ENCODE assay signal across 8 cellular contexts in genomic region chr17:1710807-1711553, GRCh38.
DNase-seq lines count a peak whose midpoint lies in the region; ATAC-seq lines count a peak whose summit lies in the region.

No MANE protein-coding gene starts in this region.

- H3K9ac ChIP-seq in mucosa of rectum (ENCODE audit: low read depth in 1 of 2, low read length in 2 of 2): peak overlapping the region; percentile 72 to 98

- H3K4me1 ChIP-seq in mucosa of rectum (ENCODE audit: control insufficient read depth in 2 of 2, insufficient read depth in 2 of 2, low read length in 2 of 2): peaks cover 34 to 35% of the 10 kb centered on the region in 2 donors

- H3K36me3 ChIP-seq in mucosa of rectum (ENCODE audit: control insufficient read depth in 2 of 2, insufficient read depth in 2 of 2, low read length in 2 of 2): peaks cover 25 to 27% of the 10 kb centered on the region in 2 donors

- intact Hi-C loops in dendritic cell treated with granulocyte-macrophage colony-stimulating factor and Interleukin-4, amounts not matched to agents 40 ng/mL and 50 ng/mL, for 4 days (cut with micrococcal nuclease): loop anchor here (2.0 to 5.0 kb wide), 2 partner anchors 26 to 44 kb away; partner anchors contain the start of gene PRPF8

- H3K27ac Mint-ChIP-seq in dendritic cell treated with granulocyte-macrophage colony-stimulating factor and Interleukin-4, amounts not matched to agents 40 ng/mL and 50 ng/mL, for 4 days: peak overlapping the region; percentile 58

- peak overlapping the region; percentile 77 for H3K4me3 Mint-ChIP-seq in dendritic cell treated with granulocyte-macrophage colony-stimulating factor and Interleukin-4, amounts not matched to agents 40 ng/mL and 50 ng/mL, for 4 days

- peaks cover 56% of the 10 kb centered on the region for H3K36me3 Mint-ChIP-seq in dendritic cell treated with granulocyte-macrophage colony-stimulating factor and Interleukin-4, amounts not matched to agents 40 ng/mL and 50 ng/mL, for 4 days (ENCODE audit: low read depth)

- no peaks in the 10 kb centered on the region for H3K9me3 Mint-ChIP-seq in dendritic cell treated with granulocyte-macrophage colony-stimulating factor and Interleukin-4, amounts not matched to agents 40 ng/mL and 50 ng/mL, for 4 days

- H3K27me3 ChIP-seq in mucosa of rectum (ENCODE audit: control insufficient read depth in 2 of 2, insufficient read depth in 2 of 2, low read length in 2 of 2): no peaks in the 10 kb centered on the region

- peaks cover 24% of the 10 kb centered on the region for H3K27me3 Mint-ChIP-seq in dendritic cell treated with granulocyte-macrophage colony-stimulating factor and Interleukin-4, amounts not matched to agents 40 ng/mL and 50 ng/mL, for 4 days

- no peak for ATAC-seq in HG02642 (IDR thresholded peaks at IDR 0.05; ENCODE audit: poor library complexity, unreplicated experiment)

- peak overlapping the region; percentile 92 to 95 for H3K27ac ChIP-seq in mucosa of rectum (ENCODE audit: low read depth in 2 of 2, low read length in 2 of 2)

- peaks cover 46% of the 10 kb centered on the region for H3K4me1 Mint-ChIP-seq in dendritic cell treated with granulocyte-macrophage colony-stimulating factor and Interleukin-4, amounts not matched to agents 40 ng/mL and 50 ng/mL, for 4 days (ENCODE audit: low read depth)

- DNase-seq in stimulated activated naive CD4-positive, alpha-beta T cell (lab: John Stamatoyannopoulos, UW): peak in 4 of 6 experiments; percentile 7 to 28 (median 23)
- no peak for DNase-seq in stimulated activated naive CD4-positive, alpha-beta T cell treated with Interleukin-2 at 50 U/mL for 16 hours (lab: John Stamatoyannopoulos, UW)
- DNase-seq in COLO668 (lab: John Stamatoyannopoulos, UW; ENCODE audit: unreplicated experiment) (no peak), putamen (ENCODE audit: low spot score) (no peak), GM19240 (ENCODE audit: insufficient read length, low spot score) (no peak)

- H3K9me3 ChIP-seq in mucosa of rectum (ENCODE audit: control insufficient read depth in 2 of 2, low read length in 2 of 2): no peaks in the 10 kb centered on the region

- H3K4me3 ChIP-seq in mucosa of rectum (ENCODE audit: low read length in 2 of 2): peak overlapping the region; percentile 65 to 82

Comparison
In these comparisons a context has a peak if more than half of its experiments do, and no peak if none do; other contexts are left out.
1. DNase-seq: peak in stimulated activated naive CD4-positive, alpha-beta T cell (4 of 6); none in stimulated activated naive CD4-positive, alpha-beta T cell treated with Interleukin-2 at 50 U/mL for 16 hours (single experiment), COLO668 (single experiment), putamen (single experiment) and GM19240 (single experiment).